12 cellular contexts compared by ENCODE assay signal in genomic region chr5:102450313-102450990, GRCh38. TPM values are rescaled to one million over a fixed set of nuclear protein-coding genes. Genes with fewer than 3 reads are reported as not detected.
A peak's percentile ranks its signal among the peaks of the same experiment; 100 is the strongest.
DNase-seq lines count a peak whose midpoint lies in the region; FAIRE-seq and TF ChIP-seq lines count a peak whose summit lies in the region.
"Had no signal": no experiment of that assay in that cellular context is flagged by ENCODE, and none has a peak within 500 bp of the region (broad histone marks: within the 10 kb centered on the region; RNA-seq: fewer than 3 reads in every experiment).

No MANE protein-coding gene starts in this region.

- H3K27ac Mint-ChIP-seq in HFFc6: no peak overlapping the region
- H3K27ac Mint-ChIP-seq in activated CD4-positive, alpha-beta T cell treated with anti-CD3 and anti-CD28 coated beads, Interleukin-2, amount 10 ng/mL, durations not matched to agents 24 days and 14 days: no peak overlapping the region
- H3K27ac Mint-ChIP-seq: natural killer cell had no signal

- intact Hi-C loops in activated CD4-positive, alpha-beta T cell treated with anti-CD3 and anti-CD28 coated beads, Interleukin-2, amount 10 ng/mL, durations not matched to agents 24 days and 14 days (cut with micrococcal nuclease): no loop called here
- intact Hi-C loops in posterior vena cava (cut with DNase I): no loop called here

- TF ChIP-seq CTCF in fibroblast of mammary gland (conservative IDR thresholded peaks at IDR 0.05; ENCODE audit: control insufficient read depth, insufficient read depth, low read depth, low read length) (no peak), HFFc6 (IDR thresholded peaks at IDR 0.05) (no peak)

- no peaks in the 10 kb centered on the region; the same call in none of the 2 replicates for H3K27me3 Mint-ChIP-seq in HFFc6 (ENCODE audit: insufficient read depth)
- peaks cover 2% of the 10 kb centered on the region for H3K27me3 Mint-ChIP-seq in activated CD4-positive, alpha-beta T cell treated with anti-CD3 and anti-CD28 coated beads, Interleukin-2, amount 10 ng/mL, durations not matched to agents 24 days and 14 days

- FAIRE-seq in H54 (lab: Jason Lieb, UNC): peak; percentile 33

- peak; percentile 28 for DNase-seq in D341Med (ENCODE audit: low spot score)
- no peak for DNase-seq in H54 (ENCODE audit: insufficient read length, low spot score)
- DNase-seq in NOMO-1 treated with dmso at 0.1 percent for 144 hours (lab: John Stamatoyannopoulos, UW; ENCODE audit: unreplicated experiment): peak; percentile 19
- DNase-seq in fibroblast of mammary gland (ENCODE audit: low read depth): peak; percentile 0
- DNase-seq in NCI-H2107 treated with DMSO at 0.1 percent for 48 hours (lab: John Stamatoyannopoulos, UW; ENCODE audit: unreplicated experiment): no peak
- DNase-seq in HFFc6: no peak
- no peak for DNase-seq in activated CD4-positive, alpha-beta T cell treated with anti-CD3 and anti-CD28 coated beads, Interleukin-2, amount 10 ng/mL, durations not matched to agents 24 days and 14 days
- DNase-seq in posterior vena cava (ENCODE audit: low spot score): no peak
- DNase-seq: activated CD4-positive, alpha-beta T cell treated with anti-CD3 and anti-CD28 coated beads, Interleukin-2, amount 50 U/mL, for 1 hour; natural killer cell had no signal

- peaks cover 48% of the 10 kb centered on the region for H3K9me3 Mint-ChIP-seq in HFFc6
- no peaks in the 10 kb centered on the region for H3K9me3 Mint-ChIP-seq in activated CD4-positive, alpha-beta T cell treated with anti-CD3 and anti-CD28 coated beads, Interleukin-2, amount 10 ng/mL, durations not matched to agents 24 days and 14 days
- H3K9me3 Mint-ChIP-seq: natural killer cell had no signal

- no peak for TF ChIP-seq POLR2A in H54 (IDR thresholded peaks at IDR 0.05; ENCODE audit: low read depth, low read length)

- H3K4me1 Mint-ChIP-seq in HFFc6 (ENCODE audit: low read depth): no peaks in the 10 kb centered on the region
- peaks cover 3% of the 10 kb centered on the region for H3K4me1 Mint-ChIP-seq in activated CD4-positive, alpha-beta T cell treated with anti-CD3 and anti-CD28 coated beads, Interleukin-2, amount 10 ng/mL, durations not matched to agents 24 days and 14 days

- H3K4me3 ChIP-seq in fibroblast of mammary gland (ENCODE audit: control insufficient read depth, low read depth, low read length): no peak overlapping the region
- H3K4me3 ChIP-seq: BLaER1 treated with 17β-estradiol and CSF1 and Interleukin-3, amounts not matched to agents 10 nM and 100 nM; gastroesophageal sphincter had no signal

- 0 out of 2 replicates have a peak, but pooled peaks cover 5% of the 10 kb centered on the region for H3K36me3 Mint-ChIP-seq in HFFc6 (ENCODE audit: low read depth)
- H3K36me3 Mint-ChIP-seq in activated CD4-positive, alpha-beta T cell treated with anti-CD3 and anti-CD28 coated beads, Interleukin-2, amount 10 ng/mL, durations not matched to agents 24 days and 14 days (ENCODE audit: low read depth): no peaks in the 10 kb centered on the region
- H3K36me3 Mint-ChIP-seq: natural killer cell had no signal

- H3K4me3 Mint-ChIP-seq in HFFc6: no peak overlapping the region
- no peak overlapping the region for H3K4me3 Mint-ChIP-seq in activated CD4-positive, alpha-beta T cell treated with anti-CD3 and anti-CD28 coated beads, Interleukin-2, amount 10 ng/mL, durations not matched to agents 24 days and 14 days
- H3K4me3 Mint-ChIP-seq: natural killer cell had no signal

RNA-seq across cellular contexts. Expression of gene SLCO6A1, which starts 48.3 kb away (rescaled TPM):
- not detected for total RNA-seq in HFFc6 (2021; fragmentation: NEBNext Ultra II Directional; extraction: Animal tissue kit (Norgen Biotek cat#: 25700))
- not detected in 2 replicates for total RNA-seq in activated CD4-positive, alpha-beta T cell treated with anti-CD3 and anti-CD28 coated beads, Interleukin-2, amount 10 ng/mL, durations not matched to agents 24 days and 14 days
- total RNA-seq in posterior vena cava: not detected
- total RNA-seq: gastroesophageal sphincter, natural killer cell had no signal

Comparison
In these comparisons a context has a peak if more than half of its experiments do, and no peak if none do; other contexts are left out.
1. DNase-seq: peak in D341Med (single experiment), NOMO-1 treated with dmso at 0.1 percent for 144 hours (single experiment) and fibroblast of mammary gland (single experiment); none in H54 (single experiment), NCI-H2107 treated with DMSO at 0.1 percent for 48 hours (single experiment), HFFc6 (single experiment), activated CD4-positive, alpha-beta T cell treated with anti-CD3 and anti-CD28 coated beads, Interleukin-2, amount 10 ng/mL, durations not matched to agents 24 days and 14 days (single experiment) and posterior vena cava (single experiment).